Comparison of ENCODE assay signal across 8 cellular contexts in the genomic region with DNA sequence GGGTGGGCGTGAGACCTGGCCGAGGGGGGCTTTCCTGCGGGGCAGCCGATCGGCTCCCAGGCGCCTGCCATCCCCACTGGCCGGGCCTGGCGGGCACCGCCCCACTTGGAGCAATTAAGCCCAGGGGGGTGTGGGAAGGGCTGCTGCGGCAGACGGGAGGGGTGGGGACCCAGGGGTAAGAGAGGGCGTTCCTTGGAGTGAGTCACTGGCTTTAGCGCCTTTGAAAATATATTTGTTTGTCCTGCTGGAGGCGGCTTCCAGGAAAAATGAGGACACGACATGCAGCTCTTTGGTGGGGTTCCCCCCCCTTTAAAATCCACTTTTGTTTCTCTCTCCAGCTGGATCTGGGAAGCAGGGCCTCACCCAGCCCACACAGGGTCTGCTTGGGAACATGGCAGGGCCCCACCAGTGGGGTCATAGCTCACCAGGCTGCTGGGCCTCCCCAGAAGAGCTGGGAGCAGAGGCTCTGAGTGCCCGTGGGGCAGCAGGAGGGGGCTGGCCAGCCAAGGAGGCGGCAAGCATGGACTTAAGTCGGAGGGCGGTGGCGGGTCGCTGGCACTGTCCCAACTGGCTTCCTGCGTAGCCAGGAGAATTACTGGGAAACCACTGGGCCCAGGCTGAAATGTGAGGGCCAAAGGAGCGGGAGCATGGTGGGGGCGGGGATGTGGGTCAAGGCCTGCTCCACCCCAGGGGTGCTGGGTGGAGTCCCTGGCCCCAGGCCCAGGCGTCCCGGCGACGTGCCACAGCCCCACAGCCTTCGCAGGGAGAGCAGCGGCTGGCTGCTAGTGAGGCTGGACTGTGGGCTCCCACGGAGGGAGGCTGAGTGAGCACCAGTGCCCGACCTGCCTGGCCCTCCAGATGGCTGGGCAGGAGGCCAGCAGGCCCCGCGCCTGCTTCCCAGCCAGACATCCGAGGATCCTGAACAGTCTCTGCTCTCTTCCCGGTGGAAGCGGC.
DNase-seq lines count a peak whose midpoint lies in the region; ATAC-seq and TF ChIP-seq lines count a peak whose summit lies in the region.

No MANE protein-coding gene starts in this region.

- peak; percentile 37 to 94 (median 73) for DNase-seq in C1 segment of cervical spinal cord (lab: John Stamatoyannopoulos, UW)
- DNase-seq in NCI-H2081 treated with DMSO at 0.1 percent for 48 hours (lab: John Stamatoyannopoulos, UW): peak; percentile 62
- DNase-seq in cardiac fibroblast (ENCODE audit: low read depth in 2 of 2): peak; percentile 93 to 99
- peak; percentile 56 for DNase-seq in kidney epithelial cell (ENCODE audit: low read depth)
- peak in 44 of 49 donors; percentile 57 to 99 (median 80) for DNase-seq in substantia nigra (lab: John Stamatoyannopoulos, UW)
- no peak for DNase-seq in T-helper 9 cell

- no peak for ATAC-seq in HG02840 (IDR thresholded peaks at IDR 0.05; ENCODE audit: low FRiP score, unreplicated experiment)
- ATAC-seq in GM21737 (IDR thresholded peaks at IDR 0.05; ENCODE audit: unreplicated experiment): no peak

- peak overlapping the region in 1 of 2 donors; percentile 44 for H3K4me3 ChIP-seq in cardiac fibroblast (replicated peaks in 1 of 2; ENCODE audit: low read depth in 2 of 2, low read length in 2 of 2)
- H3K4me3 ChIP-seq in kidney epithelial cell (ENCODE audit: low read depth, low read length): no peak overlapping the region

- H3K36me3 ChIP-seq in kidney epithelial cell (ENCODE audit: control insufficient read depth, insufficient read depth, low read length): peaks cover 14% of the 10 kb centered on the region

- H3K27ac ChIP-seq in substantia nigra (ENCODE audit: low read depth, low read length, poor library complexity, severe bottlenecking): peak overlapping the region; percentile 78

- H3K27me3 ChIP-seq in kidney epithelial cell (ENCODE audit: control insufficient read depth, insufficient read depth, low read length): no peaks in the 10 kb centered on the region

- no peak for TF ChIP-seq CTCF in cardiac fibroblast (IDR thresholded peaks at IDR 0.05; ENCODE audit: low read depth, low read length)
- no peak for TF ChIP-seq CTCF in kidney epithelial cell (IDR thresholded peaks at IDR 0.05; ENCODE audit: insufficient read depth, low read length, poor library complexity, severe bottlenecking)
